Comparison of ENCODE assay signal across 14 cellular contexts in the genomic region with DNA sequence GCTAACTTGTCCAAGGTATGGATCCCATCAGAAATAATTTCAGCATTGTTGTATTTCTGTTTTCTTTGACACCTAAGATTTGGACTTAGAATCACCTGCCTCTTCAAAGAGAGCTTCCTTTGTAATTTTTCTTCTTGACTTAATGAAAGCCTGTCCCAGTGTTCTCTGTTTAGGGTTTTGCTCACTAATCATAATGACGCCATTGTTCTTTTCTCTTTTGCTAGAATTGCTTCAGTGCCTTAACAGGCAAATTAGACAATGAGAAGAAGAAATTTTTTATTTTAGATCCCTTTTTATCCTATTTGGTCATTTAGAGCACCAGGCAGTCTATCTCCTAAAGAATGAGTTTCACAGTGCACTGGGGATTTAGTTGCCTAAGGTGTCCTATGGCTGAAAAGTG.
DNase-seq lines count a peak whose midpoint lies in the region; ATAC-seq and TF ChIP-seq lines count a peak whose summit lies in the region.
"Had no signal": no experiment of that assay in that cellular context is flagged by ENCODE, and none has a peak within 500 bp of the region (broad histone marks: within the 10 kb centered on the region; RNA-seq: fewer than 3 reads in every experiment).

No MANE protein-coding gene starts in this region.

- no peak for DNase-seq in MCF 10A (ENCODE audit: unreplicated experiment)
- DNase-seq in mammary epithelial cell: no peak
- peak; percentile 68 for DNase-seq in foreskin melanocyte
- DNase-seq in HAP-1 (ENCODE audit: low spot score in 2 of 2): no peak
- DNase-seq in NCI-H2171 (lab: John Stamatoyannopoulos, UW): no peak
- DNase-seq: 8988T; CD4-positive, alpha-beta T cell; DMS79 had no signal

- H3K27me3 Mint-ChIP-seq in MCF 10A (ENCODE audit: insufficient read depth, unreplicated experiment) (no peaks in the 10 kb centered on the region), nephron (ENCODE audit: low read depth) (no peaks in the 10 kb centered on the region)
- H3K27me3 Mint-ChIP-seq: CD4-positive, alpha-beta T cell had no signal

- H3K9me3 ChIP-seq in mammary epithelial cell (replicated peaks; ENCODE audit: insufficient read depth, low read length) (no peaks in the 10 kb centered on the region), HAP-1 (no peaks in the 10 kb centered on the region)
- H3K9me3 ChIP-seq: BLaER1 treated with 17β-estradiol and CSF1 and Interleukin-3, amounts not matched to agents 10 nM and 100 nM had no signal

- no peak overlapping the region for H3K27ac ChIP-seq in mammary epithelial cell (ENCODE audit: insufficient read depth, low read depth, low read length)

- no peak overlapping the region for H2AFZ ChIP-seq in mammary epithelial cell (ENCODE audit: low read depth, low read length)

- CTCF ChIA-PET in MCF 10A (lab: Yijun Ruan, JAX) (no interaction called here), mammary epithelial cell (lab: Charles Lee; ENCODE audit: low non-redundant PET) (no interaction called here)

- H3K9me3 Mint-ChIP-seq in MCF 10A (ENCODE audit: unreplicated experiment) (no peaks in the 10 kb centered on the region), nephron (no peaks in the 10 kb centered on the region)
- H3K9me3 Mint-ChIP-seq: CD4-positive, alpha-beta T cell had no signal

- H3K79me2 ChIP-seq in mammary epithelial cell (ENCODE audit: insufficient read depth, low read length): peaks cover 81% of the 10 kb centered on the region

- H3K27me3 ChIP-seq in mammary epithelial cell (ENCODE audit: insufficient read depth, low read length) (no peaks in the 10 kb centered on the region), HAP-1 (ENCODE audit: low read depth) (no peaks in the 10 kb centered on the region)
- H3K27me3 ChIP-seq: BLaER1 treated with 17β-estradiol and CSF1 and Interleukin-3, amounts not matched to agents 10 nM and 100 nM had no signal

- TF ChIP-seq CTCF in MCF 10A (IDR thresholded peaks at IDR 0.05; ENCODE audit: unreplicated experiment) (no peak), mammary epithelial cell (conservative IDR thresholded peaks at IDR 0.05 in 1 of 2, IDR thresholded peaks at IDR 0.05 in 1 of 2; ENCODE audit: extremely low read depth in 1 of 2, insufficient read depth in 1 of 2, low read depth in 1 of 2, low read length in 2 of 2) (no peak), nephron (IDR thresholded peaks at IDR 0.05; ENCODE audit: unreplicated experiment in 3 of 3) (no peak)

- no peak overlapping the region for H3K9ac ChIP-seq in mammary epithelial cell (ENCODE audit: insufficient read depth, low read length)
- H3K9ac ChIP-seq: BLaER1 treated with 17β-estradiol and CSF1 and Interleukin-3, amounts not matched to agents 10 nM and 100 nM had no signal

- H3K4me1 Mint-ChIP-seq in MCF 10A (ENCODE audit: insufficient read depth, unreplicated experiment) (peaks cover 19% of the 10 kb centered on the region), nephron (peaks cover 23% of the 10 kb centered on the region)

- dilution Hi-C loops in mammary epithelial cell (cut with HindIII; ENCODE audit: low sequenced_read_pairs): no loop called here

- H4K20me1 ChIP-seq in mammary epithelial cell (ENCODE audit: insufficient read depth, low read length): peaks cover 6% of the 10 kb centered on the region

- in situ Hi-C loops in mammary epithelial cell (cut with MboI; ENCODE audit: low sequenced_read_pairs in 2 of 2) (no loop called here), HAP-1 (cut with MboI; ENCODE audit: low sequenced_read_pairs) (no loop called here)

- H3K27ac Mint-ChIP-seq in MCF 10A (ENCODE audit: low read depth, unreplicated experiment) (peak overlapping the region; percentile 15), nephron (peak overlapping the region; percentile 56 to 77 (median 58))
- H3K27ac Mint-ChIP-seq: CD4-positive, alpha-beta T cell had no signal

- POLR2A ChIA-PET in MCF 10A (lab: Yijun Ruan, JAX): no interaction called here

- H3K4me1 ChIP-seq in mammary epithelial cell (ENCODE audit: insufficient read depth, low read length): peaks cover 28% of the 10 kb centered on the region
- H3K4me1 ChIP-seq in HAP-1: peaks cover 12% of the 10 kb centered on the region

- no TSS peak for BruUV-seq in MCF 10A (replicated peaks; lab: Mats Ljungman, UMichigan)
- no TSS peak for BruUV-seq in mammary epithelial cell (replicated peaks; lab: Mats Ljungman, UMichigan)

- H3K36me3 Mint-ChIP-seq in MCF 10A (ENCODE audit: insufficient read depth, unreplicated experiment): peaks cover 14% of the 10 kb centered on the region
- H3K36me3 Mint-ChIP-seq in nephron (ENCODE audit: low read depth): no peaks in the 10 kb centered on the region

- H3K4me3 ChIP-seq in mammary epithelial cell (replicated peaks in 1 of 3; ENCODE audit: insufficient read depth in 1 of 3, low read depth in 2 of 3, low read length in 3 of 3): no peak overlapping the region
- no peak overlapping the region for H3K4me3 ChIP-seq in HAP-1
- H3K4me3 ChIP-seq: BLaER1 treated with 17β-estradiol and CSF1 and Interleukin-3, amounts not matched to agents 10 nM and 100 nM; GM12878 had no signal

- WGBS in mammary epithelial cell (ENCODE audit: low coverage, missing lambda C conversion rate): 50% methylated on average over 1 of the region's 1 CpG

- H3K4me3 Mint-ChIP-seq in MCF 10A (ENCODE audit: unreplicated experiment) (no peak overlapping the region), nephron (no peak overlapping the region)
- H3K4me3 Mint-ChIP-seq: CD4-positive, alpha-beta T cell had no signal

- no peaks in the 10 kb centered on the region for H3K36me3 ChIP-seq in mammary epithelial cell (ENCODE audit: insufficient read depth, low read length)
- no peaks in the 10 kb centered on the region; the same call in 1 of the 2 replicates for H3K36me3 ChIP-seq in HAP-1 (replicated peaks)

- H3K4me2 ChIP-seq in mammary epithelial cell (ENCODE audit: insufficient read depth, low read depth, low read length): no peak overlapping the region

- ATAC-seq in HG02610 (IDR thresholded peaks at IDR 0.05; ENCODE audit: unreplicated experiment): no peak
- no peak for ATAC-seq in HG02981 (IDR thresholded peaks at IDR 0.05; ENCODE audit: unreplicated experiment)
- ATAC-seq: GM12878, HCT116 had no signal

- intact Hi-C loops in MCF 10A (cut with micrococcal nuclease): no loop called here
- intact Hi-C loops in mammary epithelial cell (cut with micrococcal nuclease): no loop called here
